ENCODE assay signal across 8 cellular contexts in genomic region chr22:17172172-17172833, GRCh38. TPM values are rescaled to one million over a fixed set of nuclear protein-coding genes. Genes with fewer than 3 reads are reported as not detected.
A peak's percentile ranks its signal among the peaks of the same experiment; 100 is the strongest.
DNase-seq lines count a peak whose midpoint lies in the region; ATAC-seq and TF ChIP-seq lines count a peak whose summit lies in the region.

No MANE protein-coding gene starts in this region.

- no peaks in the 10 kb centered on the region for H3K9me3 Mint-ChIP-seq in stimulated activated naive CD8-positive, alpha-beta T cell treated with anti-CD3 and anti-CD28 coated beads, Interleukin-15, Interleukin-2, amounts not matched to agents 100 ng/mL and 50 ng/mL, for 24 hours

- TF ChIP-seq EP300 in tibial nerve (IDR thresholded peaks at IDR 0.05) = no peak

- H3K27me3 ChIP-seq in right lobe of liver = no peaks in the 10 kb centered on the region
- no peaks in the 10 kb centered on the region for H3K27me3 ChIP-seq in tibial nerve

- TF ChIP-seq POLR2A in right lobe of liver (IDR thresholded peaks at IDR 0.05) (no peak), tibial nerve (IDR thresholded peaks at IDR 0.05) (no peak)

- H3K4me1 ChIP-seq in right lobe of liver = peaks cover 0 to 19% (median 4%) of the 10 kb centered on the region in 4 donors
- peaks cover 0 to 24% (median under 1%) of the 10 kb centered on the region in 4 donors for H3K4me1 ChIP-seq in tibial nerve

- intact Hi-C loops in right lobe of liver (cut with DNase I) = no loop called here

- TF ChIP-seq CTCF in right lobe of liver (IDR thresholded peaks at IDR 0.05) = no peak
- TF ChIP-seq CTCF in tibial nerve (IDR thresholded peaks at IDR 0.05) = no peak

- 53% methylated on average over 9 of the region's 17 CpGs for WGBS in right lobe of liver (ENCODE audit: insufficient coverage, low coverage, low lambda C conversion rate, missing lambda C conversion rate)
- 67 to 74% methylated on average over 17 of the region's 17 CpGs for WGBS in tibial nerve, 2 donors

- ATAC-seq in stimulated activated naive CD8-positive, alpha-beta T cell treated with anti-CD3 and anti-CD28 coated beads, Interleukin-15, Interleukin-2, amounts not matched to agents 100 U/mL and 50 U/mL, for 24 hours = no peak
- ATAC-seq in right lobe of liver (peak; percentile 37 to 62 (median 48)), HG03571 (IDR thresholded peaks at IDR 0.05; ENCODE audit: unreplicated experiment) (no peak)

- peak overlapping the region; percentile 79 for H3K4me3 Mint-ChIP-seq in stimulated activated naive CD8-positive, alpha-beta T cell treated with anti-CD3 and anti-CD28 coated beads, Interleukin-15, Interleukin-2, amounts not matched to agents 100 ng/mL and 50 ng/mL, for 24 hours

- no peaks in the 10 kb centered on the region for H3K27me3 Mint-ChIP-seq in stimulated activated naive CD8-positive, alpha-beta T cell treated with anti-CD3 and anti-CD28 coated beads, Interleukin-15, Interleukin-2, amounts not matched to agents 100 ng/mL and 50 ng/mL, for 24 hours

- H3K36me3 ChIP-seq in right lobe of liver (no peaks in the 10 kb centered on the region), tibial nerve (no peaks in the 10 kb centered on the region)

- DNase-seq in stimulated activated naive CD8-positive, alpha-beta T cell treated with anti-CD3 and anti-CD28 coated beads, Interleukin-15, Interleukin-2, amounts not matched to agents 100 U/mL and 50 U/mL, for 24 hours = no peak
- DNase-seq in caudate nucleus (lab: John Stamatoyannopoulos, UW) = peak in 18 of 61 donors; percentile 2 to 83 (median 29)
- DNase-seq in right lobe of liver = peak; percentile 62 to 88 (median 76)
- no peak for DNase-seq in tibial nerve (ENCODE audit: low spot score in 2 of 2)
- DNase-seq in NCI-H2029 (lab: John Stamatoyannopoulos, UW) = no peak
- no peak for DNase-seq in NCI-H146 treated with DMSO at 0.1 percent for 48 hours (lab: John Stamatoyannopoulos, UW; ENCODE audit: unreplicated experiment)

- no peaks in the 10 kb centered on the region for H3K36me3 Mint-ChIP-seq in stimulated activated naive CD8-positive, alpha-beta T cell treated with anti-CD3 and anti-CD28 coated beads, Interleukin-15, Interleukin-2, amounts not matched to agents 100 ng/mL and 50 ng/mL, for 24 hours (ENCODE audit: low read depth)

- H3K27ac ChIP-seq in caudate nucleus (ENCODE audit: low read depth, low read length) = peak overlapping the region; percentile 92
- peak overlapping the region; percentile 81 to 90 (median 83) for H3K27ac ChIP-seq in right lobe of liver
- H3K27ac ChIP-seq in tibial nerve = peak overlapping the region; percentile 85 to 96 (median 90)

- peaks cover 9% of the 10 kb centered on the region for H3K4me1 Mint-ChIP-seq in stimulated activated naive CD8-positive, alpha-beta T cell treated with anti-CD3 and anti-CD28 coated beads, Interleukin-15, Interleukin-2, amounts not matched to agents 100 ng/mL and 50 ng/mL, for 24 hours (ENCODE audit: low read depth)

- H3K9me3 ChIP-seq in right lobe of liver (no peaks in the 10 kb centered on the region), tibial nerve (no peaks in the 10 kb centered on the region)

- peak overlapping the region; percentile 77 for H3K27ac Mint-ChIP-seq in stimulated activated naive CD8-positive, alpha-beta T cell treated with anti-CD3 and anti-CD28 coated beads, Interleukin-15, Interleukin-2, amounts not matched to agents 100 ng/mL and 50 ng/mL, for 24 hours

- peak overlapping the region; percentile 66 to 72 (median 69) for H3K4me3 ChIP-seq in right lobe of liver
- peak overlapping the region; percentile 57 to 75 (median 64) for H3K4me3 ChIP-seq in tibial nerve

RNA-seq across cellular contexts. Expression of gene HDHD5, which starts 13.2 kb away (rescaled TPM):
- total RNA-seq in right lobe of liver (10 to 100 TPM; 19.4 to 44.5 (median 30.2) TPM), tibial nerve (10 to 100 TPM; 34.7 to 51.3 (median 44.3) TPM)

RNA-seq across cellular contexts. Expression of gene ADA2, which starts 46.9 kb away (rescaled TPM):
- 10 to 100 TPM in 2 of 6 experiments, 1 to 10 TPM in 4; 5.3 to 25.8 (median 8.8) TPM for total RNA-seq in right lobe of liver
- total RNA-seq in tibial nerve = 10 to 100 TPM in 3 of 4 donors, 1 to 10 TPM in 1; 8.6 to 15.6 (median 13.2) TPM

RNA-seq across cellular contexts. Expression of gene TMEM121B, which starts 51.1 kb away (rescaled TPM):
- total RNA-seq in right lobe of liver (under 1 TPM; 0.05 to 0.33 (median 0.19) TPM), tibial nerve (1 to 10 TPM in 1 of 4 donors, under 1 TPM in 3; under 0.01 to 1.2 (median 0.75) TPM)

Comparison
In these comparisons a context has a peak if more than half of its experiments do, and no peak if none do; other contexts are left out.
1. ATAC-seq: peak in right lobe of liver (4 of 4); none in stimulated activated naive CD8-positive, alpha-beta T cell treated with anti-CD3 and anti-CD28 coated beads, Interleukin-15, Interleukin-2, amounts not matched to agents 100 U/mL and 50 U/mL, for 24 hours (single experiment) and HG03571 (single experiment).
2. DNase-seq: peak in right lobe of liver (3 of 3); none in stimulated activated naive CD8-positive, alpha-beta T cell treated with anti-CD3 and anti-CD28 coated beads, Interleukin-15, Interleukin-2, amounts not matched to agents 100 U/mL and 50 U/mL, for 24 hours (single experiment), tibial nerve (0 of 2), NCI-H2029 (single experiment) and NCI-H146 treated with DMSO at 0.1 percent for 48 hours (single experiment).
3. Peak in every context shown above with its lines, with median percentiles within 50 percentile points of each other: H3K27ac ChIP-seq.